In the genomic region with DNA sequence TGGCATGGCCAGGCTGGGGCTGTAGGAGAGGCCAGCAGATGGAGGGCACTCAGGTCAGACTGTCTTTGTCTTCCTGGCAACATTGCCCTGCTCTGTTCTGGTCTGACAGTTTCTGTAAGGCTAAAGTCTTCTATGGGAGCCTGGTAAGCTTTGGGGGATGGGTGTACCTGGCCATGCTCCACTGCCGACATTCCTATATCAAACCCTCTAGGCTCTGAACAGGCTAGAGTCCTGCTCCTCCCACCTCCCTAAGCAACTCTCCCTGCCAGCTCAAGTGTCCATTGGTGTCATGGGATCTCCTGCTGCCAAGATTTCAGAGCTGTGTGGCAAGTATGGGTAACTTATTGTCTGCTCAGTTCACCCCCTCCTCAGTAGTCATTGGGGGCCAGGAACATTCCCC, we compare ENCODE assay signal across 27 cellular contexts.
"Had no signal": no experiment of that assay in that cellular context is flagged by ENCODE, and none has a peak within 500 bp of the region (broad histone marks: within the 10 kb centered on the region; RNA-seq: fewer than 3 reads in every experiment).

No MANE protein-coding gene starts in this region.

- H3K27me3 Mint-ChIP-seq: activated CD4-positive, alpha-beta memory T cell treated with anti-CD3 and anti-CD28 coated beads, Interleukin-2, amount 10 ng/mL, durations not matched to agents 7 days and 5 days; activated CD4-positive, alpha-beta T cell treated with anti-CD3 and anti-CD28 coated beads, Interleukin-2, amount 10 ng/mL, durations not matched to agents 7 days and 5 days had no signal

- H3K27ac ChIP-seq: adrenal gland, body of pancreas, cardiac muscle cell, colonic mucosa, epithelial cell of prostate, esophagus squamous epithelium, gastroesophageal sphincter had no signal

- H3K27me3 ChIP-seq: adrenal gland, body of pancreas, cardiac muscle cell, colonic mucosa, esophagus squamous epithelium, gastroesophageal sphincter had no signal

- H3K4me3 Mint-ChIP-seq: activated CD4-positive, alpha-beta memory T cell treated with anti-CD3 and anti-CD28 coated beads, Interleukin-2, amount 10 ng/mL, durations not matched to agents 7 days and 5 days; activated CD4-positive, alpha-beta T cell treated with anti-CD3 and anti-CD28 coated beads, Interleukin-2, amount 10 ng/mL, durations not matched to agents 7 days and 5 days; activated naive CD4-positive, alpha-beta T cell treated with anti-CD3 and anti-CD28 coated beads for 36 hours; activated naive CD4-positive, alpha-beta T cell treated with anti-CD3 and anti-CD28 coated beads, Interleukin-2, amount 50 U/mL, for 24 hours; activated naive CD8-positive, alpha-beta T cell treated with anti-CD3 and anti-CD28 coated beads for 36 hours; activated naive CD8-positive, alpha-beta T cell treated with anti-CD3 and anti-CD28 coated beads, Interleukin-2, amount 50 U/mL, for 24 hours; activated T-cell treated with anti-CD3 and anti-CD28 coated beads, Interleukin-2, amount 50 U/mL, for 24 hours; activated T-helper 17 cell treated with anti-CD3 and anti-CD28 coated beads, Interleukin-2, amount 50 U/mL, for 72 hours had no signal

- H3K4me3 ChIP-seq: adrenal gland, body of pancreas, cardiac muscle cell, colonic mucosa, esophagus squamous epithelium, gastroesophageal sphincter had no signal

- H3K27ac Mint-ChIP-seq: activated CD4-positive, alpha-beta memory T cell treated with anti-CD3 and anti-CD28 coated beads, Interleukin-2, amount 10 ng/mL, durations not matched to agents 7 days and 5 days; activated CD4-positive, alpha-beta T cell treated with anti-CD3 and anti-CD28 coated beads, Interleukin-2, amount 10 ng/mL, durations not matched to agents 7 days and 5 days; activated naive CD4-positive, alpha-beta T cell treated with anti-CD3 and anti-CD28 coated beads for 36 hours; activated naive CD4-positive, alpha-beta T cell treated with anti-CD3 and anti-CD28 coated beads, Interleukin-2, amount 50 U/mL, for 24 hours; activated naive CD8-positive, alpha-beta T cell treated with anti-CD3 and anti-CD28 coated beads for 36 hours; activated naive CD8-positive, alpha-beta T cell treated with anti-CD3 and anti-CD28 coated beads, Interleukin-2, amount 50 U/mL, for 24 hours; activated T-cell treated with anti-CD3 and anti-CD28 coated beads, Interleukin-2, amount 50 U/mL, for 24 hours; activated T-helper 17 cell treated with anti-CD3 and anti-CD28 coated beads, Interleukin-2, amount 50 U/mL, for 72 hours had no signal

- H3K4me1 Mint-ChIP-seq: activated CD4-positive, alpha-beta memory T cell treated with anti-CD3 and anti-CD28 coated beads, Interleukin-2, amount 10 ng/mL, durations not matched to agents 7 days and 5 days; activated CD4-positive, alpha-beta T cell treated with anti-CD3 and anti-CD28 coated beads, Interleukin-2, amount 10 ng/mL, durations not matched to agents 7 days and 5 days; activated naive CD4-positive, alpha-beta T cell treated with anti-CD3 and anti-CD28 coated beads, Interleukin-2, amount 50 U/mL, for 24 hours; activated naive CD8-positive, alpha-beta T cell treated with anti-CD3 and anti-CD28 coated beads for 36 hours; activated naive CD8-positive, alpha-beta T cell treated with anti-CD3 and anti-CD28 coated beads, Interleukin-2, amount 50 U/mL, for 24 hours; activated T-helper 17 cell treated with anti-CD3 and anti-CD28 coated beads, Interleukin-2, amount 50 U/mL, for 72 hours had no signal

- H3K36me3 ChIP-seq: adrenal gland, cardiac muscle cell, colonic mucosa, esophagus squamous epithelium, gastroesophageal sphincter had no signal

- H3K36me3 Mint-ChIP-seq: activated naive CD4-positive, alpha-beta T cell treated with anti-CD3 and anti-CD28 coated beads, Interleukin-2, amount 50 U/mL, for 24 hours; activated naive CD8-positive, alpha-beta T cell treated with anti-CD3 and anti-CD28 coated beads for 36 hours had no signal

- H3K9me3 Mint-ChIP-seq: activated CD4-positive, alpha-beta memory T cell treated with anti-CD3 and anti-CD28 coated beads, Interleukin-2, amount 10 ng/mL, durations not matched to agents 7 days and 5 days; activated CD4-positive, alpha-beta T cell treated with anti-CD3 and anti-CD28 coated beads, Interleukin-2, amount 10 ng/mL, durations not matched to agents 7 days and 5 days; activated naive CD4-positive, alpha-beta T cell treated with anti-CD3 and anti-CD28 coated beads, Interleukin-2, amount 50 U/mL, for 24 hours; activated naive CD8-positive, alpha-beta T cell treated with anti-CD3 and anti-CD28 coated beads, Interleukin-2, amount 50 U/mL, for 24 hours; activated T-cell treated with anti-CD3 and anti-CD28 coated beads, Interleukin-2, amount 50 U/mL, for 24 hours; activated T-helper 17 cell treated with anti-CD3 and anti-CD28 coated beads, Interleukin-2, amount 50 U/mL, for 72 hours had no signal

- H3K9me3 ChIP-seq: adrenal gland, body of pancreas, colonic mucosa, esophagus squamous epithelium had no signal

- H3K4me1 ChIP-seq: adrenal gland, body of pancreas, colonic mucosa, esophagus squamous epithelium, gastroesophageal sphincter had no signal

- ATAC-seq: activated naive CD8-positive, alpha-beta T cell treated with anti-CD3 and anti-CD28 coated beads, Interleukin-2, amount 50 U/mL, for 24 hours; activated T-helper 17 cell treated with anti-CD3 and anti-CD28 coated beads, Interleukin-2, amount 50 U/mL, for 72 hours; body of pancreas; gastroesophageal sphincter had no signal

- DNase-seq: activated CD4-positive, alpha-beta memory T cell treated with anti-CD3 and anti-CD28 coated beads, Interleukin-2, amount 10 ng/mL, durations not matched to agents 7 days and 5 days; activated CD4-positive, alpha-beta T cell treated with anti-CD3 and anti-CD28 coated beads for 1 hour; activated CD4-positive, alpha-beta T cell treated with anti-CD3 and anti-CD28 coated beads for 4 hours; activated CD4-positive, alpha-beta T cell treated with anti-CD3 and anti-CD28 coated beads, Interleukin-2, amount 10 ng/mL, durations not matched to agents 7 days and 5 days; activated CD4-positive, alpha-beta T cell treated with anti-CD3 and anti-CD28 coated beads, Interleukin-2, amount 50 U/mL, for 4 hours; activated CD8-positive, alpha-beta memory T cell treated with anti-CD3 and anti-CD28 coated beads, Interleukin-2, amount 50 U/mL, for 48 hours; activated effector memory CD4-positive, alpha-beta T cell treated with Interleukin-2 at 50 U/mL for 16 hours; activated naive CD4-positive, alpha-beta T cell treated with anti-CD3 and anti-CD28 coated beads for 36 hours; activated naive CD8-positive, alpha-beta T cell treated with anti-CD3 and anti-CD28 coated beads for 36 hours; activated naive CD8-positive, alpha-beta T cell treated with anti-CD3 and anti-CD28 coated beads, Interleukin-2, amount 50 U/mL, for 24 hours; activated T-cell treated with anti-CD3 and anti-CD28 coated beads for 4 hours; activated T-cell treated with anti-CD3 and anti-CD28 coated beads, Interleukin-2, amount 50 U/mL, for 24 hours; adrenal gland; amygdala; body of pancreas; central memory CD4-positive, alpha-beta T cell; cerebellar nuclear complex; colonic mucosa; effector CD8-positive, alpha-beta T cell; esophagus squamous epithelium; foreskin melanocyte; T-helper 2 cell had no signal
